In the genomic region with DNA sequence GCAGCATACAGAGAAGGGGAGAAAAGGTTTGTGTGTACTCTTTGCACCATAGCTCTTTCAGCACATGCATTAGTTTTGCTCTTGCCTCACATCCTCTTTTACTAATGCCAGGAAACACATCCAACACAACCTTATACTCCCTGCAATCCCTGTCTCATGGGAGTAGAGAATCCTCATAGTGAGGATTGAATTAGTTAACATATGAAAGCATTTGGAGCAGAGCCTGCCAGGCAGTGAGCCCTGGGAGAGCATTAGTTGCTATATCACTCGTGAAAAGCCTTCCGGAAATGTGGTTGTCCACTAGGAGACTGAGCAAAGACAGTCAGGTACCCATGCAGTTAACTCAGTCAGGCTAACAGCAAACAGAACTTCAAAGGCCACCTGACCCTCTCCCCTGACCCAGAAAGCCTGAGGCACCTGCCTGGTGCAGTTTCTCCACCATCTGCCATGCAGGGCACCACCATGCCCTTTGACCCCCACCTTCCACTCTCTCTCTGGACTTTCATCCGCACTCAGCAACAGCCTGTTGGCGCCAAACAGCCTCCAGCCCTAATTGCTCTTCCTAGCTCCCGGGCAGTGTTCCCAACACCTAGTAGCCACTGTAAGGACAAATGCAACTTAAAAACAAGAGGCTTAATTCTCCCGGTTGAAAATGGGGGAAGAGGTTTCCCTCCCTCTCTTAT, we compare ENCODE assay signal across 18 cellular contexts. TPM values are rescaled to one million over a fixed set of nuclear protein-coding genes. Genes with fewer than 3 reads are reported as not detected.
DNase-seq lines count a peak whose midpoint lies in the region; ATAC-seq, FAIRE-seq and TF ChIP-seq lines count a peak whose summit lies in the region.
"Had no signal": no experiment of that assay in that cellular context is flagged by ENCODE, and none has a peak within 500 bp of the region (broad histone marks: within the 10 kb centered on the region; RNA-seq: fewer than 3 reads in every experiment).

No MANE protein-coding gene starts in this region.

- no peak overlapping the region for H3K14ac ChIP-seq in H1 (ENCODE audit: insufficient read length)

- peaks cover 17 to 29% of the 10 kb centered on the region in 2 donors for H3K27me3 Mint-ChIP-seq in natural killer cell treated with Interleukin-12 subunit alpha and Interleukin-12 subunit beta and Interleukin-15 and Interleukin-18, amount 100 ng/mL, for 72 hours
- H3K27me3 Mint-ChIP-seq in natural killer cell (ENCODE audit: low read depth in 2 of 2): peaks cover 3 to 26% of the 10 kb centered on the region in 2 donors

- no peaks in the 10 kb centered on the region for H3K23me2 ChIP-seq in H1 (ENCODE audit: low read depth, low read length)

- no peak overlapping the region for H3K9ac ChIP-seq in H1 (replicated peaks in 1 of 4; ENCODE audit: extremely low read depth in 1 of 4, low read depth in 3 of 4, low read length in 3 of 4)

- no peak overlapping the region for H3K27ac Mint-ChIP-seq in natural killer cell treated with Interleukin-12 subunit alpha and Interleukin-12 subunit beta and Interleukin-15 and Interleukin-18, amount 100 ng/mL, for 72 hours
- no peak overlapping the region for H3K27ac Mint-ChIP-seq in natural killer cell
- H3K27ac Mint-ChIP-seq: mesothelial cell of epicardium had no signal

- no peaks in the 10 kb centered on the region for H3K4me1 Mint-ChIP-seq in natural killer cell treated with Interleukin-12 subunit alpha and Interleukin-12 subunit beta and Interleukin-15 and Interleukin-18, amount 100 ng/mL, for 72 hours (ENCODE audit: low read depth in 2 of 2)
- H3K4me1 Mint-ChIP-seq in natural killer cell: no peaks in the 10 kb centered on the region
- H3K4me1 Mint-ChIP-seq: IgD-negative memory B cell, mesothelial cell of epicardium had no signal

- FAIRE-seq in H1 (lab: Jason Lieb, UNC): peak; percentile 39
- FAIRE-seq: A549, GM12892, RCC 7860 had no signal

- no peak overlapping the region for H3K18ac ChIP-seq in H1 (ENCODE audit: extremely low read depth, low read length)

- no peak overlapping the region for H4K8ac ChIP-seq in H1 (ENCODE audit: extremely low read depth, insufficient read depth, low read length)

- H3K36me3 ChIP-seq in H1 (ENCODE audit: control insufficient read depth in 2 of 4, insufficient read depth in 4 of 4, low read length in 3 of 4): no peaks in the 10 kb centered on the region
- H3K36me3 ChIP-seq: sigmoid colon, thyroid gland had no signal

- POLR2A ChIA-PET in H1 (lab: Charles Lee; ENCODE audit: partially characterized antibody): interaction anchor here (1.1 kb wide), 1 partner anchor 16 kb away, joined by 3 read pairs; no protein-coding TSS in a partner anchor

- H3K9me3 Mint-ChIP-seq in natural killer cell treated with Interleukin-12 subunit alpha and Interleukin-12 subunit beta and Interleukin-15 and Interleukin-18, amount 100 ng/mL, for 72 hours: no peaks in the 10 kb centered on the region
- no peaks in the 10 kb centered on the region for H3K9me3 Mint-ChIP-seq in natural killer cell
- H3K9me3 Mint-ChIP-seq: activated T-cell treated with anti-CD3 and anti-CD28 coated beads, Interleukin-2, amount 50 U/mL, for 4 hours had no signal

- no peak overlapping the region for H3K4ac ChIP-seq in H1 (replicated peaks; ENCODE audit: insufficient read length, low read depth, low read length)

- no peaks in the 10 kb centered on the region for H3K79me1 ChIP-seq in H1 (ENCODE audit: low read depth, low read length)

- 75% methylated on average over 6 of the region's 6 CpGs; no CpG with 5 or more reads in 1 of the 2 experiments for WGBS in H1 (ENCODE audit: extremely low coverage in 1 of 2, insufficient coverage in 1 of 2, insufficient read length in 1 of 2, insufficient replicate concordance in 2 of 2, low coverage in 1 of 2, low lambda C conversion rate in 2 of 2, missing lambda C conversion rate in 1 of 2), 2 experiments

- intact Hi-C loops in natural killer cell (cut with micrococcal nuclease): no loop called here

- H2AK5ac ChIP-seq in H1 (ENCODE audit: low read depth, low read length): no peak overlapping the region

- H3K4me1 ChIP-seq in H1 (replicated peaks in 1 of 4; ENCODE audit: control insufficient read depth in 3 of 4, insufficient read depth in 4 of 4, low read length in 3 of 4): peaks cover 3 to 9% (median 3%) of the 10 kb centered on the region in 4 experiments
- H3K4me1 ChIP-seq: A549, sigmoid colon had no signal

- no peak overlapping the region for H2BK120ac ChIP-seq in H1 (replicated peaks; ENCODE audit: low read depth, low read length)

- H3K79me2 ChIP-seq in H1 (ENCODE audit: control insufficient read depth in 1 of 2, insufficient read depth in 2 of 2, low read length in 2 of 2): no peaks in the 10 kb centered on the region

- TF ChIP-seq POLR2A in H1 (IDR thresholded peaks at IDR 0.05; ENCODE audit: control extremely low read depth in 1 of 2, low read depth in 2 of 2, low read length in 2 of 2): no peak

- H3K27me3 ChIP-seq in H1 (replicated peaks in 1 of 4; ENCODE audit: control insufficient read depth in 3 of 4, extremely low read depth in 1 of 4, insufficient read depth in 3 of 4, low read length in 3 of 4): no peaks in the 10 kb centered on the region
- H3K27me3 ChIP-seq: sigmoid colon, thyroid gland had no signal

- no peak for ATAC-seq in natural killer cell treated with Interleukin-12 subunit alpha and Interleukin-12 subunit beta and Interleukin-15 and Interleukin-18, amount 100 ng/mL, for 72 hours
- no peak for ATAC-seq in natural killer cell
- ATAC-seq: A549; activated T-cell treated with anti-CD3 and anti-CD28 coated beads, Interleukin-2, amount 50 U/mL, for 4 hours had no signal

- no peak overlapping the region for H3K27ac ChIP-seq in H1 (ENCODE audit: low read depth, low read length)
- H3K27ac ChIP-seq: A549, thyroid gland had no signal

- H2BK20ac ChIP-seq in H1 (ENCODE audit: low read length): no peak overlapping the region; the same call in 1 of the 2 replicates

- H4K5ac ChIP-seq in H1 (ENCODE audit: insufficient read length, low read depth, low read length): no peak overlapping the region

- H3K4me2 ChIP-seq in H1 (ENCODE audit: insufficient read depth in 1 of 2, low read depth in 2 of 2, low read length in 2 of 2): peak overlapping the region in 1 of 2 experiments; percentile 21; a peak in 2 of 4 replicates
- H3K4me2 ChIP-seq: A549 had no signal

- TF ChIP-seq RAD21 in H1 (IDR thresholded peaks at IDR 0.05 in 1 of 2, conservative IDR thresholded peaks at IDR 0.05 in 1 of 2; ENCODE audit: low read depth in 2 of 2, low read length in 2 of 2): no peak

- no peak overlapping the region for H3K4me3 Mint-ChIP-seq in natural killer cell treated with Interleukin-12 subunit alpha and Interleukin-12 subunit beta and Interleukin-15 and Interleukin-18, amount 100 ng/mL, for 72 hours
- H3K4me3 Mint-ChIP-seq in natural killer cell: no peak overlapping the region
- H3K4me3 Mint-ChIP-seq: activated T-cell treated with anti-CD3 and anti-CD28 coated beads, Interleukin-2, amount 50 U/mL, for 4 hours; IgD-negative memory B cell; mesothelial cell of epicardium had no signal

- TF ChIP-seq EP300 in H1 (IDR thresholded peaks at IDR 0.05; ENCODE audit: borderline replicate concordance in 1 of 2, low read depth in 2 of 2, low read length in 2 of 2): no peak

- DNase-seq in natural killer cell treated with Interleukin-12 subunit alpha and Interleukin-12 subunit beta and Interleukin-15 and Interleukin-18, amount 100 ng/mL, for 72 hours (ENCODE audit: low spot score): peak; percentile 25
- no peak for DNase-seq in natural killer cell
- DNase-seq in H1 (ENCODE audit: low read depth in 1 of 2, low spot score in 2 of 2): no peak
- DNase-seq in medulla oblongata (ENCODE audit: extremely low spot score): peak; percentile 64
- DNase-seq in NCI-H2171 (lab: John Stamatoyannopoulos, UW): no peak
- no peak for DNase-seq in activated CD8-positive, alpha-beta memory T cell treated with anti-CD3 and anti-CD28 coated beads for 24 hours
- no peak for DNase-seq in cerebellum (ENCODE audit: low spot score)
- DNase-seq in activated CD4-positive, alpha-beta T cell treated with anti-CD3 and anti-CD28 coated beads for 1 hour: no peak
- DNase-seq: activated T-cell treated with anti-CD3 and anti-CD28 coated beads, Interleukin-2, amount 50 U/mL, for 4 hours; DMS79 treated with DMSO at 0.1 percent for 48 hours; NCI-H2081; sigmoid colon; thyroid gland had no signal

- H3K4me3 ChIP-seq in H1 (ENCODE audit: extremely low read depth in 1 of 4, insufficient read depth in 2 of 4, low read depth in 3 of 4, low read length in 4 of 4): no peak overlapping the region
- H3K4me3 ChIP-seq: A549, sigmoid colon, thyroid gland had no signal

- CTCF ChIA-PET in H1 (lab: Charles Lee; ENCODE audit: partially characterized antibody): interaction anchor here (1.0 to 2.3 kb wide), 7 partner anchors 8 to 86 kb away, joined by 3 to 8 read pairs (median 4); partner anchors contain the start of gene AGT

- H3K9me3 ChIP-seq in H1 (ENCODE audit: insufficient read depth in 2 of 2, low read depth in 1 of 2, low read length in 1 of 2): no peaks in the 10 kb centered on the region
- H3K9me3 ChIP-seq: A549, sigmoid colon, thyroid gland had no signal

- no peaks in the 10 kb centered on the region for H4K20me1 ChIP-seq in H1 (replicated peaks in 1 of 2; ENCODE audit: control insufficient read depth in 1 of 2, insufficient read depth in 2 of 2, low read length in 2 of 2)

- peak overlapping the region; percentile 10; the same call in 1 of the 2 replicates for H2BK5ac ChIP-seq in H1 (ENCODE audit: low read depth, low read length)

- TF ChIP-seq CTCF in natural killer cell (IDR thresholded peaks at IDR 0.05) (no peak), H1 (IDR thresholded peaks at IDR 0.05; ENCODE audit: control extremely low read depth in 1 of 3, insufficient read depth in 1 of 3, low read depth in 1 of 3, low read length in 3 of 3) (no peak)

- H3K56ac ChIP-seq in H1 (replicated peaks; ENCODE audit: insufficient read length, low read depth, low read length): no peak overlapping the region

- peak overlapping the region; percentile 12; the same call in 1 of the 2 replicates for H2BK15ac ChIP-seq in H1 (ENCODE audit: low read length)

- peak overlapping the region; percentile 11; the same call in 1 of the 2 replicates for H2AFZ ChIP-seq in H1 (ENCODE audit: low read length)

- no peaks in the 10 kb centered on the region for H3K36me3 Mint-ChIP-seq in natural killer cell treated with Interleukin-12 subunit alpha and Interleukin-12 subunit beta and Interleukin-15 and Interleukin-18, amount 100 ng/mL, for 72 hours
- H3K36me3 Mint-ChIP-seq in natural killer cell: no peaks in the 10 kb centered on the region
- H3K36me3 Mint-ChIP-seq: IgD-negative memory B cell, mesothelial cell of epicardium had no signal

- H3K23ac ChIP-seq in H1 (ENCODE audit: insufficient read length): no peak overlapping the region

- no peak overlapping the region for H4K91ac ChIP-seq in H1 (replicated peaks; ENCODE audit: insufficient read length, low read length)

- H2BK12ac ChIP-seq in H1 (ENCODE audit: low read depth, low read length): no peak overlapping the region; the same call in 1 of the 2 replicates

RNA-seq across cellular contexts. Expression of gene AGT, which starts 14.9 kb away (rescaled TPM):
- total RNA-seq in natural killer cell treated with Interleukin-12 subunit alpha and Interleukin-12 subunit beta and Interleukin-15 and Interleukin-18, amount 100 ng/mL, for 72 hours: not detected
- total RNA-seq in natural killer cell (not detected), cerebellum (3.6 TPM)
- total RNA-seq in H1 (2021; fragmentation: NEBNext Ultra II Directional; extraction: Animal tissue kit (Norgen Biotek cat#: 25700)): not detected in 2 replicates
- 0.20 and 0.27 TPM in 2 replicates for polyA plus RNA-seq in H1 (2011; rRNA removed)
- 0.31 TPM for polyA plus RNA-seq in H1 (2011; cell fraction: cytosol; rRNA removed)
- polyA plus RNA-seq in H1 (2011; cell fraction: nucleus; rRNA removed): 0.13 TPM
- not detected in 4 replicates for polyA plus RNA-seq in H1 (2012, experiment 1 of 2)
- polyA plus RNA-seq in H1 (2012, experiment 2 of 2): not detected
- 0.08 TPM for polyA plus RNA-seq in H1 (2013, experiment 1 of 2)
- 0.11 TPM for polyA plus RNA-seq in H1 (2013, experiment 2 of 2)
- 0.12 TPM in 1 of 2 replicates, not detected in the other for polyA minus RNA-seq in H1 (2011; rRNA and poly(A)+ RNA removed)
- polyA minus RNA-seq in H1 (2011; cell fraction: cytosol; rRNA and poly(A)+ RNA removed): not detected
- polyA minus RNA-seq in H1 (2011; cell fraction: nucleus; rRNA and poly(A)+ RNA removed): not detected
- polyA plus RNA-seq: IgD-negative memory B cell had no signal

RNA-seq across cellular contexts. Expression of gene CAPN9, which starts 18.3 kb away (rescaled TPM):
- not detected for total RNA-seq in natural killer cell treated with Interleukin-12 subunit alpha and Interleukin-12 subunit beta and Interleukin-15 and Interleukin-18, amount 100 ng/mL, for 72 hours
- total RNA-seq in natural killer cell (not detected), cerebellum (not detected)
- total RNA-seq in H1 (2021; fragmentation: NEBNext Ultra II Directional; extraction: Animal tissue kit (Norgen Biotek cat#: 25700)): 0.22 and 0.44 TPM in 2 replicates
- 0.46 and 0.76 TPM in 2 replicates for polyA plus RNA-seq in H1 (2011; rRNA removed)
- polyA plus RNA-seq in H1 (2011; cell fraction: cytosol; rRNA removed): 0.57 TPM
- 1.3 TPM for polyA plus RNA-seq in H1 (2011; cell fraction: nucleus; rRNA removed)
- polyA plus RNA-seq in H1 (2012, experiment 1 of 2): 0.31 to 0.70 TPM (median 0.55 TPM) in 3 of 4 replicates, not detected in the other
- 0.35 TPM for polyA plus RNA-seq in H1 (2012, experiment 2 of 2)
- polyA plus RNA-seq in H1 (2013, experiment 1 of 2): 0.24 TPM
- polyA plus RNA-seq in H1 (2013, experiment 2 of 2): 0.24 TPM
- polyA minus RNA-seq in H1 (2011; rRNA and poly(A)+ RNA removed): 0.17 and 1.4 TPM in 2 replicates
- polyA minus RNA-seq in H1 (2011; cell fraction: cytosol; rRNA and poly(A)+ RNA removed): not detected
- polyA minus RNA-seq in H1 (2011; cell fraction: nucleus; rRNA and poly(A)+ RNA removed): 1.2 TPM
- total RNA-seq: activated T-cell treated with anti-CD3 and anti-CD28 coated beads, Interleukin-2, amount 50 U/mL, for 4 hours; thyroid gland had no signal
- polyA plus RNA-seq: A549, IgD-negative memory B cell had no signal

Comparison
In these comparisons a context has a peak if more than half of its experiments do, and no peak if none do; other contexts are left out.
1. DNase-seq: peak in natural killer cell treated with Interleukin-12 subunit alpha and Interleukin-12 subunit beta and Interleukin-15 and Interleukin-18, amount 100 ng/mL, for 72 hours (single experiment) and medulla oblongata (single experiment); none in natural killer cell (single experiment), H1 (0 of 2), NCI-H2171 (single experiment), activated CD8-positive, alpha-beta memory T cell treated with anti-CD3 and anti-CD28 coated beads for 24 hours (single experiment), cerebellum (single experiment) and activated CD4-positive, alpha-beta T cell treated with anti-CD3 and anti-CD28 coated beads for 1 hour (single experiment).